Comparison of ENCODE assay signal across 29 cellular contexts in genomic region chrX:11412715-11413623, GRCh38.
A peak's percentile ranks its signal among the peaks of the same experiment; 100 is the strongest.
DNase-seq lines count a peak whose midpoint lies in the region; ATAC-seq and TF ChIP-seq lines count a peak whose summit lies in the region.
"Had no signal": no experiment of that assay in that cellular context is flagged by ENCODE, and none has a peak within 500 bp of the region (broad histone marks: within the 10 kb centered on the region; RNA-seq: fewer than 3 reads in every experiment).

No MANE protein-coding gene starts in this region.

- 60% methylated on average over 10 of the region's 10 CpGs for WGBS in right cardiac atrium
- WGBS in spleen, 5 donors = 59 to 85% (median 70%) methylated on average over 8 to 10 of the region's 10 CpGs

- no peaks in the 10 kb centered on the region for H3K4me1 Mint-ChIP-seq in activated naive CD4-positive, alpha-beta T cell treated with anti-CD3 and anti-CD28 coated beads for 36 hours (ENCODE audit: low read depth)
- H3K4me1 Mint-ChIP-seq: CD4-positive, alpha-beta memory T cell; immature natural killer cell; naive thymus-derived CD4-positive, alpha-beta T cell had no signal

- peak; percentile 71 to 77 for ATAC-seq in right cardiac atrium
- ATAC-seq in left ventricle myocardium superior = no peak
- ATAC-seq: naive thymus-derived CD4-positive, alpha-beta T cell had no signal

- no peaks in the 10 kb centered on the region for H3K9me3 Mint-ChIP-seq in activated naive CD4-positive, alpha-beta T cell treated with anti-CD3 and anti-CD28 coated beads for 36 hours
- H3K9me3 Mint-ChIP-seq: activated CD4-positive, alpha-beta memory T cell treated with anti-CD3 and anti-CD28 coated beads for 36 hours; activated T-helper 1 cell treated with anti-CD3 and anti-CD28 coated beads, Interleukin-12 subunit alpha, Interleukin-12 subunit beta, Interleukin-2, Interleukin-4 antibody, amounts not matched to agents 30 ng/mL and 10 ng/mL and 1 ng/mL, durations not matched to agents 14 hours and 24 hours and 36 hours had no signal

- H3K27ac ChIP-seq in right cardiac atrium (ENCODE audit: low read length) (no peak overlapping the region), PC-9 (no peak overlapping the region), spleen (no peak overlapping the region), colonic mucosa (no peak overlapping the region)
- H3K27ac ChIP-seq: left ventricle myocardium inferior, tibial nerve had no signal

- DNase-seq in right cardiac atrium (peak; percentile 25 to 62 (median 60)), left ventricle myocardium superior (no peak), astrocyte of the hippocampus (ENCODE audit: low read depth, low spot score) (peak; percentile 57), fibroblast of the aortic adventitia (ENCODE audit: low read depth) (peak; percentile 56), PC-9 (no peak), spleen (no peak), colonic mucosa (no peak)
- no peak for DNase-seq in activated naive CD4-positive, alpha-beta T cell treated with anti-CD3 and anti-CD28 coated beads for 36 hours
- DNase-seq: activated CD4-positive, alpha-beta memory T cell treated with anti-CD3 and anti-CD28 coated beads for 36 hours; activated CD8-positive, alpha-beta memory T cell treated with anti-CD3 and anti-CD28 coated beads, Interleukin-2, amount 50 U/mL, for 4 hours; activated naive CD4-positive, alpha-beta T cell treated with anti-CD3 and anti-CD28 coated beads, Interleukin-2, amount 50 U/mL, for 16 hours; amygdala; CD4-positive, alpha-beta memory T cell; cerebellar nuclear complex; DMS153; foreskin fibroblast; H7; hippocampal formation; immature natural killer cell; left ventricle myocardium inferior; midbrain; naive thymus-derived CD4-positive, alpha-beta T cell; NCI-H1417 treated with DMSO at 0.1 percent for 48 hours; NCI-H2081; NCI-H226; NCI-H69 had no signal

- H3K36me3 Mint-ChIP-seq in activated naive CD4-positive, alpha-beta T cell treated with anti-CD3 and anti-CD28 coated beads for 36 hours (ENCODE audit: low read depth) = no peaks in the 10 kb centered on the region
- H3K36me3 Mint-ChIP-seq: activated CD4-positive, alpha-beta memory T cell treated with anti-CD3 and anti-CD28 coated beads for 36 hours; CD4-positive, alpha-beta memory T cell; immature natural killer cell; naive thymus-derived CD4-positive, alpha-beta T cell had no signal

- TF ChIP-seq CTCF in fibroblast of the aortic adventitia (IDR thresholded peaks at IDR 0.05; ENCODE audit: insufficient read depth, low read length) (no peak), PC-9 (conservative IDR thresholded peaks at IDR 0.05) (no peak), spleen (IDR thresholded peaks at IDR 0.05 in 8 of 11, conservative IDR thresholded peaks at IDR 0.05 in 3 of 11) (no peak), colonic mucosa (IDR thresholded peaks at IDR 0.05) (no peak)

- POLR2A ChIA-PET in PC-9 (lab: Charles Lee; ENCODE audit: unreplicated experiment) = no interaction called here

- no peaks in the 10 kb centered on the region for H3K79me2 ChIP-seq in PC-9 (ENCODE audit: low read depth)

- H3K4me3 Mint-ChIP-seq in activated naive CD4-positive, alpha-beta T cell treated with anti-CD3 and anti-CD28 coated beads for 36 hours = no peak overlapping the region
- H3K4me3 Mint-ChIP-seq: activated CD4-positive, alpha-beta memory T cell treated with anti-CD3 and anti-CD28 coated beads for 36 hours; activated T-helper 1 cell treated with anti-CD3 and anti-CD28 coated beads, Interleukin-12 subunit alpha, Interleukin-12 subunit beta, Interleukin-2, Interleukin-4 antibody, amounts not matched to agents 30 ng/mL and 10 ng/mL and 1 ng/mL, durations not matched to agents 14 hours and 24 hours and 36 hours; CD4-positive, alpha-beta memory T cell; IgD-negative memory B cell; immature natural killer cell; naive thymus-derived CD4-positive, alpha-beta T cell had no signal

- H3K27me3 Mint-ChIP-seq in activated naive CD4-positive, alpha-beta T cell treated with anti-CD3 and anti-CD28 coated beads for 36 hours (ENCODE audit: low read depth) = peaks cover 2% of the 10 kb centered on the region
- H3K27me3 Mint-ChIP-seq: CD4-positive, alpha-beta memory T cell had no signal

- H3K27me3 ChIP-seq in right cardiac atrium (ENCODE audit: control insufficient read depth, insufficient read depth) (no peaks in the 10 kb centered on the region), PC-9 (ENCODE audit: insufficient read depth, low read depth) (no peaks in the 10 kb centered on the region), spleen (replicated peaks in 1 of 7) (no peaks in the 10 kb centered on the region), colonic mucosa (no peaks in the 10 kb centered on the region)
- H3K27me3 ChIP-seq: tibial nerve had no signal

- H3K9ac ChIP-seq in colonic mucosa (ENCODE audit: low read depth in 2 of 2, low read length in 2 of 2) = no peak overlapping the region

- H3K4me3 ChIP-seq in right cardiac atrium (ENCODE audit: low read length) (no peak overlapping the region), fibroblast of the aortic adventitia (ENCODE audit: low read depth, low read length) (no peak overlapping the region), PC-9 (no peak overlapping the region), spleen (no peak overlapping the region), colonic mucosa (no peak overlapping the region)
- H3K4me3 ChIP-seq: left ventricle myocardium inferior, tibial nerve had no signal

- no peak overlapping the region for H2AFZ ChIP-seq in PC-9

- no peaks in the 10 kb centered on the region for H3K4me1 ChIP-seq in right cardiac atrium (ENCODE audit: control insufficient read depth, insufficient read depth, low read length)
- no peaks in the 10 kb centered on the region for H3K4me1 ChIP-seq in PC-9 (replicated peaks; ENCODE audit: insufficient read depth)
- H3K4me1 ChIP-seq in spleen = no peaks in the 10 kb centered on the region
- H3K4me1 ChIP-seq in colonic mucosa = no peaks in the 10 kb centered on the region
- H3K4me1 ChIP-seq: left ventricle myocardium inferior, tibial nerve had no signal

- intact Hi-C loops in right cardiac atrium (cut with DNase I) = no loop called here
- intact Hi-C loops in left ventricle myocardium superior (cut with micrococcal nuclease) = no loop called here
- intact Hi-C loops in PC-9 (cut with micrococcal nuclease; ENCODE audit: unreplicated experiment) = no loop called here
- intact Hi-C loops in activated naive CD4-positive, alpha-beta T cell treated with anti-CD3 and anti-CD28 coated beads for 36 hours (cut with micrococcal nuclease) = no loop called here
- intact Hi-C loops in spleen (cut with DNase I; ENCODE audit: low total_unique reads) = no loop called here
- intact Hi-C loops in colonic mucosa (cut with DNase I) = no loop called here

- H3K4me2 ChIP-seq in PC-9 = no peak overlapping the region

- H3K9me3 ChIP-seq in right cardiac atrium (ENCODE audit: control insufficient read depth, low read length) = no peaks in the 10 kb centered on the region
- no peaks in the 10 kb centered on the region for H3K9me3 ChIP-seq in PC-9 (ENCODE audit: insufficient read depth, low read depth)
- H3K9me3 ChIP-seq in spleen = no peaks in the 10 kb centered on the region
- H3K9me3 ChIP-seq in colonic mucosa = no peaks in the 10 kb centered on the region
- H3K9me3 ChIP-seq: left ventricle myocardium inferior, tibial nerve had no signal

- CTCF ChIA-PET in PC-9 (lab: Charles Lee) = no interaction called here
- CTCF ChIA-PET in activated naive CD4-positive, alpha-beta T cell treated with anti-CD3 and anti-CD28 coated beads for 36 hours (lab: Charles Lee) = no interaction called here

- no peaks in the 10 kb centered on the region for H4K20me1 ChIP-seq in PC-9 (ENCODE audit: insufficient read depth)

- no TSS peak for BruUV-seq in PC-9 (replicated peaks; lab: Mats Ljungman, UMichigan)

- TF ChIP-seq POLR2A in spleen (IDR thresholded peaks at IDR 0.05) = no peak

- H3K9me2 ChIP-seq in PC-9 (ENCODE audit: insufficient read depth) = no peaks in the 10 kb centered on the region

- H3K27ac Mint-ChIP-seq in activated naive CD4-positive, alpha-beta T cell treated with anti-CD3 and anti-CD28 coated beads for 36 hours = no peak overlapping the region
- H3K27ac Mint-ChIP-seq: activated CD4-positive, alpha-beta memory T cell treated with anti-CD3 and anti-CD28 coated beads for 36 hours; activated T-helper 1 cell treated with anti-CD3 and anti-CD28 coated beads, Interleukin-12 subunit alpha, Interleukin-12 subunit beta, Interleukin-2, Interleukin-4 antibody, amounts not matched to agents 30 ng/mL and 10 ng/mL and 1 ng/mL, durations not matched to agents 14 hours and 24 hours and 36 hours; CD4-positive, alpha-beta memory T cell; IgD-negative memory B cell; immature natural killer cell; naive thymus-derived CD4-positive, alpha-beta T cell had no signal

- H3K36me3 ChIP-seq in PC-9 (ENCODE audit: low read depth) = no peaks in the 10 kb centered on the region
- H3K36me3 ChIP-seq in spleen = no peaks in the 10 kb centered on the region
- no peaks in the 10 kb centered on the region for H3K36me3 ChIP-seq in colonic mucosa
- H3K36me3 ChIP-seq: left ventricle myocardium inferior, tibial nerve had no signal

- no peaks in the 10 kb centered on the region for H3F3A ChIP-seq in PC-9 (ENCODE audit: insufficient read depth, low read depth)

Comparison
In these comparisons a context has a peak if more than half of its experiments do, and no peak if none do; other contexts are left out.
1. DNase-seq: peak in right cardiac atrium (3 of 3), astrocyte of the hippocampus (single experiment) and fibroblast of the aortic adventitia (single experiment); none in left ventricle myocardium superior (single experiment), PC-9 (0 of 2), activated naive CD4-positive, alpha-beta T cell treated with anti-CD3 and anti-CD28 coated beads for 36 hours (single experiment), spleen (single experiment) and colonic mucosa (single experiment).